In the genomic region with DNA sequence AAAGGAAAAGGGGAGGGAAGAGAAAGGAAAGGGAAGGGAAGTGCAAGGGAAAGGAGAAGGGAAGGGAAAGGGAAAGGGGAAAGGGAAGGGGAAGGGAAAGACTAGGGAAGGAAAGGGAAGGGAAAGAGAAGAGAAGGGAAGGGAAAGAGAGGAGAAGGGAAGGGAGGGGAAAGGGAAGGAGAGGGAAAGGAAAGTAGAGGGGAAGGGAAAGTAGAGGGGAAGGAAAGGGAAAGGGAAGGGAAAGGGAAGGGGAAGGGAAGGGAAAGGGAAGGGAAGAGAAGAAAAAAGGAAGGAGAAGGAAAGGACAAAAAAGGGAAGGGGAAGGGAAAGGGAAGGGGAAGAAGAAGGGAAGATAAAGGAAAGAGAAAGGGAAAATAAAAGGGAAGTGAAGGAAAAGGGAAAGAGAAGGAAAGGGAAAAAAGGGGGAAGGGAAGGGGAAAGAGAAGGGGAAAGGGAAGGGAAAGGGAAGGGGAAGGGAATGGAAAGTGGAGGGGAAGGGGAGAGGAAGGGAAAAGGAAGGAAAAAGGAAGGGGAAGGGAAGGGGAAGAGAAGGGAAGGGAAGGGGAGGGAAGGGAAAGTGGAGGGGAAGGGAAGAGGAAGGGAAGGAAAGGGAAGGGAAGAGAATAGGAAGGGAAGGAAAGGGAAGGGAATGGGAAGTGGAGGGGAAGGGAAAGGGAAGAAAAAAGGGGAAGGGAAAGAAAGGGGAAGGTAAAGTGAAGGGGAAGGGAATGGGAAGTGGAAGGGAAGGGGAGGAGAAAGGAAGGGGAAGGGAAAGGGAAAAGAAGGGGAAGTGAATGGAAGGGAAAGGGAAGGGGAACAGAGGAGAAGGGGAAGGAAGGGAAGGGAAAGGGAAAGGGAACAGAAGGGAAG, we compare ENCODE assay signal across 3 cellular contexts.
TF ChIP-seq lines count a peak whose summit lies in the region.

No MANE protein-coding gene starts in this region.

TF ChIP-seq in HEK293, 187 proteins besides CTCF, POLR2A, EP300 and RAD21 (continued from another document):
- 0 out of 2 replicates have a peak, but pooled peaks have one; percentile 14 for TF ChIP-seq ZNF530 (tag by site-specific recombination; IDR thresholded peaks at IDR 0.05; ENCODE audit: low read depth)
- TF ChIP-seq KLF10 (tag by site-specific recombination; IDR thresholded peaks at IDR 0.05), result no peak
- TF ChIP-seq PRDM1 (tag by site-specific recombination; IDR thresholded peaks at IDR 0.05), result peak; percentile 98

TF ChIP-seq in WTC11, 78 proteins besides CTCF, POLR2A, EP300 and RAD21 (continued from another document):
- TF ChIP-seq, protein P1, sequence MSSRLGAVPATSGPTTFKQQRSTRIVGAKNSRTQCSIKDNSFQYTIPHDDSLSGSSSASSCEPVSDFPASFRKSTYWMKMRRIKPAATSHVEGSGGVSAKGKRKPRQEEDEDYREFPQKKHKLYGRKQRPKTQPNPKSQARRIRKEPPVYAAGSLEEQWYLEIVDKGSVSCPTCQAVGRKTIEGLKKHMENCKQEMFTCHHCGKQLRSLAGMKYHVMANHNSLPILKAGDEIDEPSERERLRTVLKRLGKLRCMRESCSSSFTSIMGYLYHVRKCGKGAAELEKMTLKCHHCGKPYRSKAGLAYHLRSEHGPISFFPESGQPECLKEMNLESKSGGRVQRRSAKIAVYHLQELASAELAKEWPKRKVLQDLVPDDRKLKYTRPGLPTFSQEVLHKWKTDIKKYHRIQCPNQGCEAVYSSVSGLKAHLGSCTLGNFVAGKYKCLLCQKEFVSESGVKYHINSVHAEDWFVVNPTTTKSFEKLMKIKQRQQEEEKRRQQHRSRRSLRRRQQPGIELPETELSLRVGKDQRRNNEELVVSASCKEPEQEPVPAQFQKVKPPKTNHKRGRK (CRISPR knock-in tag; IDR thresholded peaks at IDR 0.05; ENCODE audit: borderline replicate concordance), result peak; percentile 40; the same call in 1 of the 2 replicates

TF ChIP-seq in K562, 482 proteins besides CTCF, POLR2A, EP300 and RAD21:
- TF ChIP-seq, protein P2, sequence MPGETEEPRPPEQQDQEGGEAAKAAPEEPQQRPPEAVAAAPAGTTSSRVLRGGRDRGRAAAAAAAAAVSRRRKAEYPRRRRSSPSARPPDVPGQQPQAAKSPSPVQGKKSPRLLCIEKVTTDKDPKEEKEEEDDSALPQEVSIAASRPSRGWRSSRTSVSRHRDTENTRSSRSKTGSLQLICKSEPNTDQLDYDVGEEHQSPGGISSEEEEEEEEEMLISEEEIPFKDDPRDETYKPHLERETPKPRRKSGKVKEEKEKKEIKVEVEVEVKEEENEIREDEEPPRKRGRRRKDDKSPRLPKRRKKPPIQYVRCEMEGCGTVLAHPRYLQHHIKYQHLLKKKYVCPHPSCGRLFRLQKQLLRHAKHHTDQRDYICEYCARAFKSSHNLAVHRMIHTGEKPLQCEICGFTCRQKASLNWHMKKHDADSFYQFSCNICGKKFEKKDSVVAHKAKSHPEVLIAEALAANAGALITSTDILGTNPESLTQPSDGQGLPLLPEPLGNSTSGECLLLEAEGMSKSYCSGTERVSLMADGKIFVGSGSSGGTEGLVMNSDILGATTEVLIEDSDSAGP (CRISPR knock-in tag; IDR thresholded peaks at IDR 0.05), result no peak
- TF ChIP-seq, protein P1 (tag; IDR thresholded peaks at IDR 0.05), result peak; percentile 78; the same call in 1 of the 2 replicates
